In the genomic region with DNA sequence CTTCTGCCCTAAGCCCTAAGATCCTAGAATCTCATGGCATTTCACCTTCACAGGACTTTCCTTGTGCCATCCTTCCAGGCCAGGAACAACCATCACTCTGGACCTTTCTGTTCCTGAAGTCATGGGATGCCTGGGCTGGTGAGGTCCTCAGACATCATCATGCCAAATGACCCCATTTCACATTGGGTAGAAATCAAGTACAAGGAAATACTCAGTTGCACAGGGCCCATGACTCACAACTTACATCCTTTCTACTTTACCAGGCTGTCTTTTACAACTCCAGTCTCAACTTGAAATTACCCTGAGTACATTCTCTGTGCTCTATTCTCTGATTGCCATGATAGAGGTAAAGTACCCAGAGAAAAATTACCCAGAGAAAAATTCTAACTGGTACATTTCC, we compare ENCODE assay signal across 15 cellular contexts.
DNase-seq lines count a peak whose midpoint lies in the region; ATAC-seq, FAIRE-seq and TF ChIP-seq lines count a peak whose summit lies in the region.
"Had no signal": no experiment of that assay in that cellular context is flagged by ENCODE, and none has a peak within 500 bp of the region (broad histone marks: within the 10 kb centered on the region; RNA-seq: fewer than 3 reads in every experiment).

No MANE protein-coding gene starts in this region.

- DNase-seq in mammary epithelial cell (peak; percentile 72), breast epithelium (ENCODE audit: low spot score in 2 of 2) (no peak), bronchial epithelial cell (ENCODE audit: low read depth) (peak; percentile 74), left colon (no peak), frontal cortex (ENCODE audit: low spot score in 2 of 2) (no peak), GM03348 (ENCODE audit: low spot score) (no peak), GF-D8 (lab: John Stamatoyannopoulos, UW) (no peak)
- DNase-seq: NCI-H1436; NCI-H446; stimulated activated naive CD4-positive, alpha-beta T cell had no signal

- peaks cover 22% of the 10 kb centered on the region for H3K4me1 ChIP-seq in mammary epithelial cell (ENCODE audit: insufficient read depth, low read length)
- H3K4me1 ChIP-seq in breast epithelium = no peaks in the 10 kb centered on the region

- in situ Hi-C loops in mammary epithelial cell (cut with MboI; ENCODE audit: low sequenced_read_pairs in 2 of 2) = no loop called here

- H3K36me3 ChIP-seq in mammary epithelial cell (ENCODE audit: insufficient read depth, low read length) (no peaks in the 10 kb centered on the region), breast epithelium (no peaks in the 10 kb centered on the region), bronchial epithelial cell (ENCODE audit: control insufficient read depth, insufficient read depth, low read length) (no peaks in the 10 kb centered on the region)
- H3K36me3 ChIP-seq: neutrophil had no signal

- H3K4me3 ChIP-seq in mammary epithelial cell (replicated peaks in 1 of 3; ENCODE audit: insufficient read depth in 1 of 3, low read depth in 2 of 3, low read length in 3 of 3) (no peak overlapping the region), breast epithelium (no peak overlapping the region), bronchial epithelial cell (ENCODE audit: low read depth, low read length) (no peak overlapping the region)

- no peak overlapping the region for H3K4me2 ChIP-seq in mammary epithelial cell (ENCODE audit: insufficient read depth, low read depth, low read length)

- H3K79me2 ChIP-seq in mammary epithelial cell (ENCODE audit: insufficient read depth, low read length) = no peaks in the 10 kb centered on the region

- no peaks in the 10 kb centered on the region for H3K9me3 ChIP-seq in mammary epithelial cell (replicated peaks; ENCODE audit: insufficient read depth, low read length)
- H3K9me3 ChIP-seq in breast epithelium = no peaks in the 10 kb centered on the region
- H3K9me3 ChIP-seq: neutrophil had no signal

- no TSS peak for BruUV-seq in mammary epithelial cell (replicated peaks; lab: Mats Ljungman, UMichigan)

- no peak for TF ChIP-seq POLR2A in breast epithelium (IDR thresholded peaks at IDR 0.05)

- TF ChIP-seq CTCF in mammary epithelial cell (conservative IDR thresholded peaks at IDR 0.05 in 1 of 2, IDR thresholded peaks at IDR 0.05 in 1 of 2; ENCODE audit: extremely low read depth in 1 of 2, insufficient read depth in 1 of 2, low read depth in 1 of 2, low read length in 2 of 2) (no peak), breast epithelium (IDR thresholded peaks at IDR 0.05) (no peak), bronchial epithelial cell (IDR thresholded peaks at IDR 0.05; ENCODE audit: insufficient read depth, low read length, severe bottlenecking) (no peak)

- CTCF ChIA-PET in mammary epithelial cell (lab: Charles Lee; ENCODE audit: low non-redundant PET) = no interaction called here

- H2AFZ ChIP-seq in mammary epithelial cell (ENCODE audit: low read depth, low read length) = peak overlapping the region; percentile 15

- FAIRE-seq in bronchial epithelial cell (lab: Jason Lieb, UNC) (no peak), frontal cortex (lab: Jason Lieb, UNC) (no peak)
- FAIRE-seq: D721Med, H1 had no signal

- no peaks in the 10 kb centered on the region for H3K27me3 ChIP-seq in mammary epithelial cell (ENCODE audit: insufficient read depth, low read length)
- H3K27me3 ChIP-seq in breast epithelium = no peaks in the 10 kb centered on the region
- no peaks in the 10 kb centered on the region for H3K27me3 ChIP-seq in bronchial epithelial cell (ENCODE audit: control insufficient read depth, insufficient read depth, low read length)
- H3K27me3 ChIP-seq: neutrophil had no signal

- H3K9ac ChIP-seq in mammary epithelial cell (ENCODE audit: insufficient read depth, low read length) = no peak overlapping the region

- H3K27ac ChIP-seq in mammary epithelial cell (ENCODE audit: insufficient read depth, low read depth, low read length) = no peak overlapping the region
- no peak overlapping the region for H3K27ac ChIP-seq in breast epithelium
- H3K27ac ChIP-seq: VCaP had no signal

- H4K20me1 ChIP-seq in mammary epithelial cell (ENCODE audit: insufficient read depth, low read length) = no peaks in the 10 kb centered on the region

- intact Hi-C loops in mammary epithelial cell (cut with micrococcal nuclease) = no loop called here
- intact Hi-C loops in breast epithelium (cut with DNase I; ENCODE audit: low total_unique reads) = no loop called here
- intact Hi-C loops in left colon (cut with DNase I, micrococcal nuclease) = no loop called here

- dilution Hi-C loops in mammary epithelial cell (cut with HindIII; ENCODE audit: low sequenced_read_pairs) = no loop called here

- peak; percentile 51 for ATAC-seq in left colon
- ATAC-seq in GM18517 (IDR thresholded peaks at IDR 0.05; ENCODE audit: unreplicated experiment) = no peak

Comparison
In these comparisons a context has a peak if more than half of its experiments do, and no peak if none do; other contexts are left out.
1. DNase-seq: peak in mammary epithelial cell (single experiment) and bronchial epithelial cell (single experiment); none in breast epithelium (0 of 2), left colon (0 of 2), frontal cortex (0 of 2), GM03348 (single experiment) and GF-D8 (single experiment).